In the genomic region with DNA sequence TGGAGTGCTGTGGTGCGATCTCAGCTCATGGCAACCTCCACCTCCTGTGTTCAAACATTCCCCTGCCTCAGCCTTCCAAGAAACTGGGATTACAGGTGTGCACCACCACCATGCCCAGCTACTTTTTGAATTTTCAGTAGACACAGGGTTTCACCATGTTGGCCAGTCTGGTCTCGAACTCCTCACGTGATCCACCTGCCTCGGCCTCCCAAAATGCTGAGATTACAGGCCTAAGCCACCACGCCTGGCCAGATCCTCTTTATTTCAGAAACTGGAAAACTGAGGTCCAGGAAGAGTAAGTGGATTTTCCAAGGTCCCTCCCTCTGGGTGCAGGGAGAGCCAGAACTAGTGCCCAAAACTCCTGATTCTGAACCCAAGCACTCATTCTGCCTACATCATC, we compare ENCODE assay signal across 8 cellular contexts.
"Had no signal": no experiment of that assay in that cellular context is flagged by ENCODE, and none has a peak within 500 bp of the region (broad histone marks: within the 10 kb centered on the region; RNA-seq: fewer than 3 reads in every experiment).

No MANE protein-coding gene starts in this region.

- H3K9me3 ChIP-seq: HAP-1 had no signal

- H3K27ac ChIP-seq: GM23248 had no signal

- H3K4me1 ChIP-seq: HAP-1 had no signal

- H3K4me3 Mint-ChIP-seq: HFFc6 had no signal

- H3K36me3 ChIP-seq: HAP-1 had no signal

- DNase-seq: GM23248, GOT3, H7, HFFc6, IMR-90 had no signal

- H3K27ac Mint-ChIP-seq: HFFc6 had no signal

- H3K9ac ChIP-seq: GM23248 had no signal

- H3K4me3 ChIP-seq: GM23248, HAP-1, K562 had no signal

- ATAC-seq: HCT116, K562 had no signal
